ENCODE assay signal across 32 cellular contexts in genomic region chr20:53171065-53171464, GRCh38.
"Had no signal": no experiment of that assay in that cellular context is flagged by ENCODE, and none has a peak within 500 bp of the region (broad histone marks: within the 10 kb centered on the region; RNA-seq: fewer than 3 reads in every experiment).

No MANE protein-coding gene starts in this region.

- H3K9me3 ChIP-seq: colonic mucosa, esophagus muscularis mucosa, heart right ventricle, left lung, right atrium auricular region, testis, tibial artery had no signal

- H3K9ac ChIP-seq: neural progenitor cell, parathyroid adenoma had no signal

- FAIRE-seq: endothelial cell of umbilical vein, islet of Langerhans had no signal

- H3K27me3 ChIP-seq: colonic mucosa, neural progenitor cell, right atrium auricular region, testis, tibial artery had no signal

- H3K4me1 Mint-ChIP-seq: endodermal cell; stimulated activated effector memory CD8-positive, alpha-beta T cell treated with anti-CD3 and anti-CD28 coated beads, Interleukin-12 subunit alpha, Interleukin-12 subunit beta, amount 100 ng/mL, for 72 hours had no signal

- H3K4me3 ChIP-seq: colonic mucosa, esophagus muscularis mucosa, heart right ventricle, left lung, neural progenitor cell, right atrium auricular region, smooth muscle cell, testis, tibial artery had no signal

- H3K27ac Mint-ChIP-seq: dendritic cell treated with granulocyte-macrophage colony-stimulating factor and Interleukin-4, amounts not matched to agents 40 ng/mL and 50 ng/mL, for 4 days; endodermal cell; naive thymus-derived CD4-positive, alpha-beta T cell; nephron; neural progenitor cell; progenitor cell of endocrine pancreas; stimulated activated effector memory CD8-positive, alpha-beta T cell treated with anti-CD3 and anti-CD28 coated beads, Interleukin-12 subunit alpha, Interleukin-12 subunit beta, amount 100 ng/mL, for 72 hours; type B pancreatic cell had no signal

- DNase-seq: colonic mucosa; effector CD8-positive, alpha-beta T cell; endodermal cell; foreskin melanocyte; glutamatergic neuron; heart right ventricle; hippocampal formation; left cardiac atrium; left lung; mesendoderm; midbrain; naive thymus-derived CD4-positive, alpha-beta T cell; stimulated activated CD4-positive, alpha-beta T cell treated with anti-CD3 and anti-CD28 coated beads, Interleukin-12 subunit alpha, Interleukin-12 subunit beta, amount 100 ng/mL, for 4 hours; stimulated activated CD4-positive, alpha-beta T cell treated with anti-CD3 and anti-CD28 coated beads, Interleukin-1b, Interleukin-23, amount 100 ng/mL, for 48 hours; stimulated activated CD4-positive, alpha-beta T cell treated with anti-CD3 and anti-CD28 coated beads, Interleukin-4, amount 100 ng/mL, for 1 hour; stimulated activated naive CD4-positive, alpha-beta T cell treated with Interleukin-2 at 50 U/mL for 16 hours; substantia nigra; testis; tibial artery had no signal

- H3K27me3 Mint-ChIP-seq: naive thymus-derived CD4-positive, alpha-beta T cell; progenitor cell of endocrine pancreas had no signal

- H3K36me3 Mint-ChIP-seq: neural progenitor cell; stimulated activated effector memory CD8-positive, alpha-beta T cell treated with anti-CD3 and anti-CD28 coated beads, Interleukin-12 subunit alpha, Interleukin-12 subunit beta, amount 100 ng/mL, for 72 hours had no signal

- ATAC-seq: heart right ventricle; left cardiac atrium; left lung; naive thymus-derived CD4-positive, alpha-beta T cell; sciatic nerve; stimulated activated effector memory CD8-positive, alpha-beta T cell treated with anti-CD3 and anti-CD28 coated beads, Interleukin-12 subunit alpha, Interleukin-12 subunit beta, amount 100 ng/mL, for 72 hours had no signal

- H3K36me3 ChIP-seq: colonic mucosa, esophagus muscularis mucosa, heart right ventricle, left lung, neural progenitor cell, right atrium auricular region, tibial artery had no signal

- H3K9me3 Mint-ChIP-seq: dendritic cell treated with granulocyte-macrophage colony-stimulating factor and Interleukin-4, amounts not matched to agents 40 ng/mL and 50 ng/mL, for 4 days; endodermal cell; nephron; neural progenitor cell; stimulated activated effector memory CD8-positive, alpha-beta T cell treated with anti-CD3 and anti-CD28 coated beads, Interleukin-12 subunit alpha, Interleukin-12 subunit beta, amount 100 ng/mL, for 72 hours; type B pancreatic cell had no signal

- H3K27ac ChIP-seq: colonic mucosa, esophagus muscularis mucosa, heart right ventricle, left lung, neural progenitor cell, parathyroid adenoma, right atrium auricular region, testis, tibial artery had no signal

- H3K4me3 Mint-ChIP-seq: dendritic cell treated with granulocyte-macrophage colony-stimulating factor and Interleukin-4, amounts not matched to agents 40 ng/mL and 50 ng/mL, for 4 days; endodermal cell; naive thymus-derived CD4-positive, alpha-beta T cell; nephron; neural progenitor cell; stimulated activated effector memory CD8-positive, alpha-beta T cell treated with anti-CD3 and anti-CD28 coated beads, Interleukin-12 subunit alpha, Interleukin-12 subunit beta, amount 100 ng/mL, for 72 hours; type B pancreatic cell had no signal

- H3K4me1 ChIP-seq: colonic mucosa, esophagus muscularis mucosa, heart right ventricle, left lung, parathyroid adenoma, right atrium auricular region, testis, tibial artery had no signal
